In genomic region chr15:67242665-67243064, GRCh38 we compare ENCODE assay signal across 1 cellular context.
TF ChIP-seq lines count a peak whose summit lies in the region.

No MANE protein-coding gene starts in this region.

TF ChIP-seq in endothelial cell of umbilical vein, 7 proteins besides CTCF, POLR2A, EP300 and RAD21:
- TF ChIP-seq FOS (IDR thresholded peaks at IDR 0.05; ENCODE audit: borderline replicate concordance, insufficient read depth, low read length) (no peak), JUN (IDR thresholded peaks at IDR 0.05; ENCODE audit: borderline replicate concordance, insufficient read depth, insufficient read length, low read depth) (no peak), MYC (IDR thresholded peaks at IDR 0.05; ENCODE audit: low read depth, low read length) (no peak), EZH2 (IDR thresholded peaks at IDR 0.05; ENCODE audit: borderline replicate concordance, low read depth, low read length, severe bottlenecking) (no peak), GATA2 (IDR thresholded peaks at IDR 0.05; ENCODE audit: insufficient read depth, insufficient read length, low read depth, low read length) (no peak), POLR2AphosphoS5 (IDR thresholded peaks at IDR 0.05; ENCODE audit: insufficient read depth, low read depth, low read length) (no peak)
- TF ChIP-seq, protein P1, sequence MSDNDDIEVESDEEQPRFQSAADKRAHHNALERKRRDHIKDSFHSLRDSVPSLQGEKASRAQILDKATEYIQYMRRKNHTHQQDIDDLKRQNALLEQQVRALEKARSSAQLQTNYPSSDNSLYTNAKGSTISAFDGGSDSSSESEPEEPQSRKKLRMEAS (IDR thresholded peaks at IDR 0.05; ENCODE audit: insufficient read depth, insufficient read length): no peak
TF ChIP-seq in endothelial cell of umbilical vein: peak in this region for 0.
